ENCODE assay signal across 8 cellular contexts in the genomic region with DNA sequence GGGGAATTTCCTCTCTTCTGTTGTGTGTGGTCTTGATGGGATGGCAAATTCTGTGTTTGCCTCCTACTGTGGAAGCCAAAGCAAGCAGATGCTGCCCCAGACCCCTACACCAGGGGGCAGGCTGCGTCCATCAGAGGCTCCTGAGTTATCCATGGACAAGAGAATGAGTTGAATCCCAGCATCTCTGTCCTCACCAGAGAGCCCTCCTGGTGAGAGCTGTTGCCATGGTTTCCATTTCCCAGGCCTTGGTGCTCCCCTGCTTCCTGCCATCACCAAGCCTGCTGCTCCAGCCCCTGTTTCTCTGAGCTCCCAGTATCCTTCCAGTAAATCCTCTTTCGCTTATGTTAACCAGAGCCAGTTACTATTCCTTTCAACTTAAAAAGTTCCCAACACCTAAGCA. TPM values are rescaled to one million over a fixed set of nuclear protein-coding genes. Genes with fewer than 3 reads are reported as not detected.
DNase-seq lines count a peak whose midpoint lies in the region; ATAC-seq and TF ChIP-seq lines count a peak whose summit lies in the region.

No MANE protein-coding gene starts in this region.

- no peak overlapping the region for H2BK120ac ChIP-seq in IMR-90 (ENCODE audit: low read depth, low read length)

- no peak overlapping the region for H3K4me3 ChIP-seq in IMR-90 (ENCODE audit: insufficient read depth, low read depth, low read length)
- no peak overlapping the region for H3K4me3 ChIP-seq in OCI-LY7 (ENCODE audit: low read depth, low read length, poor library complexity, severe bottlenecking)

- TF ChIP-seq POLR2A in IMR-90 (IDR thresholded peaks at IDR 0.05; ENCODE audit: low read depth, low read length), result peak; percentile 54; the same call in 1 of the 2 replicates

- H3K9me1 ChIP-seq in IMR-90 (ENCODE audit: insufficient read depth, low read length), result peaks cover 8% of the 10 kb centered on the region

- POLR2A ChIA-PET in IMR-90 (lab: Charles Lee; ENCODE audit: unreplicated experiment), result no interaction called here
- POLR2A ChIA-PET in OCI-LY7 (lab: Charles Lee), result no interaction called here

- H2BK15ac ChIP-seq in IMR-90 (ENCODE audit: low read depth, low read length), result peak overlapping the region; percentile 5; the same call in 1 of the 3 replicates

- H3K4me2 ChIP-seq in IMR-90 (ENCODE audit: low read depth, low read length) (no peak overlapping the region), OCI-LY7 (ENCODE audit: low read length) (no peak overlapping the region)

- in situ Hi-C loops in IMR-90 (cut with MboI; ENCODE audit: low sequenced_read_pairs), result loop anchor here (5.0 to 10.0 kb wide), 3 partner anchors 151 to 491 kb away; no protein-coding TSS in a partner anchor

- H3K79me2 ChIP-seq in OCI-LY7 (ENCODE audit: insufficient read depth, low read depth, low read length), result no peaks in the 10 kb centered on the region

- no peak overlapping the region for H2BK5ac ChIP-seq in IMR-90 (ENCODE audit: low read depth, low read length, poor library complexity, severe bottlenecking)

- H4K8ac ChIP-seq in IMR-90 (ENCODE audit: low read depth in 2 of 2, low read length in 2 of 2), result no peak overlapping the region

- no peak overlapping the region for H3K23ac ChIP-seq in IMR-90 (ENCODE audit: low read depth, low read length)

- H3K9me3 ChIP-seq in IMR-90 (ENCODE audit: control insufficient read depth, insufficient read depth, low read length), result no peaks in the 10 kb centered on the region
- no peaks in the 10 kb centered on the region for H3K9me3 ChIP-seq in OCI-LY7 (ENCODE audit: low read length)

- no peak overlapping the region for H3K14ac ChIP-seq in IMR-90 (replicated peaks; ENCODE audit: low read depth, low read length)

- CTCF ChIA-PET in IMR-90 (lab: Yijun Ruan, JAX) (interaction anchor here (0.7 to 1.4 kb wide), 9 partner anchors 23 to 489 kb away, joined by 3 to 7 read pairs (median 3); a partner anchor contains a TSS), OCI-LY7 (lab: Charles Lee; ENCODE audit: unreplicated experiment) (no interaction called here)

- dilution Hi-C loops in IMR-90 (cut with HindIII; ENCODE audit: low sequenced_read_pairs, unreplicated experiment), result no loop called here

- H2AFZ ChIP-seq in IMR-90 (replicated peaks; ENCODE audit: low read length, poor library complexity), result peak overlapping the region; percentile 17
- H2AFZ ChIP-seq in OCI-LY7 (ENCODE audit: low read length), result no peak overlapping the region

- intact Hi-C loops in IMR-90 (cut with micrococcal nuclease) (loop anchor here (1.0 to 5.0 kb wide), 6 partner anchors 94 to 1884 kb away; no protein-coding TSS in a partner anchor), OCI-LY7 (cut with micrococcal nuclease; ENCODE audit: unreplicated experiment) (loop anchor here (10.0 kb wide), 1 partner anchor 491 kb away; no protein-coding TSS in a partner anchor)

- peak; percentile 85 for DNase-seq in ELR (ENCODE audit: low read depth)
- DNase-seq in IMR-90, result peak; percentile 86
- DNase-seq in OCI-LY7 (ENCODE audit: low spot score), result peak; percentile 21
- peak; percentile 72 to 84 for DNase-seq in dermis microvascular lymphatic vessel endothelial cell (ENCODE audit: low read depth in 2 of 2)
- DNase-seq in medulla oblongata (ENCODE audit: extremely low spot score), result peak; percentile 67
- DNase-seq in activated CD8-positive, alpha-beta memory T cell treated with anti-CD3 and anti-CD28 coated beads, Interleukin-2, amount 50 U/mL, for 4 hours, result no peak

- BruUV-seq in IMR-90 (replicated peaks; lab: Mats Ljungman, UMichigan) (no TSS peak), OCI-LY7 (replicated peaks; lab: Mats Ljungman, UMichigan) (no TSS peak)

- H2AK9ac ChIP-seq in IMR-90 (replicated peaks; ENCODE audit: low read depth, low read length, poor library complexity), result no peak overlapping the region

- 0 out of 2 replicates have a peak overlapping the region, but pooled peaks have one; percentile 52 for H2AK5ac ChIP-seq in IMR-90 (ENCODE audit: low read depth, low read length)

- no peak overlapping the region for H3K9ac ChIP-seq in IMR-90 (ENCODE audit: low read depth, low read length)

- H3K27ac ChIP-seq in IMR-90 (ENCODE audit: insufficient read depth, low read length), result no peak overlapping the region
- H3K27ac ChIP-seq in OCI-LY7 (ENCODE audit: low read depth, low read length, poor library complexity, severe bottlenecking), result no peak overlapping the region

- TF ChIP-seq RAD21 in IMR-90 (IDR thresholded peaks at IDR 0.05; ENCODE audit: low read length), result peak; percentile 99

- H4K20me1 ChIP-seq in IMR-90 (ENCODE audit: insufficient read depth, low read length) (no peaks in the 10 kb centered on the region), OCI-LY7 (ENCODE audit: insufficient read depth, low read length) (no peaks in the 10 kb centered on the region)

- 0 out of 4 replicates have a peak, but pooled peaks cover 0 to 3% of the 10 kb centered on the region in 2 experiments for H3K79me1 ChIP-seq in IMR-90 (ENCODE audit: low read depth in 1 of 2, low read length in 2 of 2)

- WGBS in IMR-90 (ENCODE audit: extremely low coverage in 2 of 2, insufficient read length in 1 of 2), 2 experiments, result 0% methylated on average over 1 of the region's 2 CpGs; no CpG with 5 or more reads in 1 of the 2 experiments

- H3K27me3 ChIP-seq in IMR-90 (ENCODE audit: control insufficient read depth, insufficient read depth, low read length), result no peaks in the 10 kb centered on the region

- H3K36me3 ChIP-seq in IMR-90 (ENCODE audit: control insufficient read depth, insufficient read depth, low read length), result no peaks in the 10 kb centered on the region
- no peaks in the 10 kb centered on the region for H3K36me3 ChIP-seq in OCI-LY7 (ENCODE audit: insufficient read depth, low read length)

- peak; percentile 97 for TF ChIP-seq CTCF in IMR-90 (conservative IDR thresholded peaks at IDR 0.05; ENCODE audit: low read depth, low read length)
- peak; percentile 75 for TF ChIP-seq CTCF in OCI-LY7 (conservative IDR thresholded peaks at IDR 0.05; ENCODE audit: low read length)

- H4K5ac ChIP-seq in IMR-90 (ENCODE audit: low read depth, low read length), result no peak overlapping the region

- H3K18ac ChIP-seq in IMR-90 (ENCODE audit: low read depth, low read length), result no peak overlapping the region

- no peaks in the 10 kb centered on the region for H3K9me2 ChIP-seq in OCI-LY7 (ENCODE audit: insufficient read depth, low read length)

- no peak overlapping the region for H3K56ac ChIP-seq in IMR-90 (ENCODE audit: extremely low read depth, insufficient read depth, low read length)

- H3K4ac ChIP-seq in IMR-90 (ENCODE audit: low read depth, low read length), result peak overlapping the region; percentile 57; the same call in 1 of the 2 replicates

- peak; percentile 81 for ATAC-seq in IMR-90 (ENCODE audit: low read depth)
- no peak for ATAC-seq in GM18870 (IDR thresholded peaks at IDR 0.05; ENCODE audit: unreplicated experiment)
- ATAC-seq in GM19397 (IDR thresholded peaks at IDR 0.05; ENCODE audit: unreplicated experiment), result no peak

- 0 out of 2 replicates have a peak overlapping the region, but pooled peaks have one; percentile 0 for H2BK20ac ChIP-seq in IMR-90 (ENCODE audit: low read depth, low read length)

- no peak overlapping the region; the same call in 1 of the 2 replicates for H4K91ac ChIP-seq in IMR-90 (ENCODE audit: insufficient read depth, low read depth, low read length)

- H3K4me1 ChIP-seq in IMR-90 (ENCODE audit: control insufficient read depth, insufficient read depth, low read length) (peaks cover 8% of the 10 kb centered on the region), OCI-LY7 (ENCODE audit: insufficient read depth, low read length, poor library complexity, severe bottlenecking) (no peaks in the 10 kb centered on the region)

TF ChIP-seq in IMR-90, 13 proteins besides CTCF, POLR2A, EP300 and RAD21:
- TF ChIP-seq FOS (IDR thresholded peaks at IDR 0.05; ENCODE audit: low read depth, low read length) (no peak), SMC3 (IDR thresholded peaks at IDR 0.05; ENCODE audit: low read depth, low read length) (peak; percentile 100)

RNA-seq across cellular contexts. Expression of a gene that starts 20.4 kb away (rescaled TPM):
- total RNA-seq in IMR-90 (2012; rRNA removed), result 132 and 233 TPM in 2 replicates
- 74.4 and 92.3 TPM in 2 replicates for polyA plus RNA-seq in IMR-90 (2012; rRNA removed)
- polyA plus RNA-seq in IMR-90 (2012; cell fraction: cytosol; rRNA removed), result 15.5 and 25.7 TPM in 2 replicates
- polyA plus RNA-seq in IMR-90 (2012; cell fraction: nucleus; rRNA removed; ENCODE audit: low replicate concordance), result 4.8 and 43.9 TPM in 2 replicates
- total RNA-seq in OCI-LY7 (2014; rRNA removed; shearing (Covaris generic)), result not detected in 2 replicates
- 0.10 TPM in 1 of 2 replicates, not detected in the other for total RNA-seq in OCI-LY7 (2022)
- total RNA-seq in dermis microvascular lymphatic vessel endothelial cell, result 144 and 222 TPM in 2 replicates

Comparison
In these comparisons a context has a peak if more than half of its experiments do, and no peak if none do; other contexts are left out.
1. RNA of a gene that starts 20.4 kb away (total RNA-seq): 144 to 222 TPM in dermis microvascular lymphatic vessel endothelial cell and 132 to 233 TPM in IMR-90; 0.10 TPM in OCI-LY7; every median in the first group is over 100 times any median in the second.